ENCODE assay signal across 11 cellular contexts in genomic region chr6:36757206-36757605, GRCh38. TPM values are rescaled to one million over a fixed set of nuclear protein-coding genes. Genes with fewer than 3 reads are reported as not detected.
DNase-seq lines count a peak whose midpoint lies in the region; ATAC-seq and TF ChIP-seq lines count a peak whose summit lies in the region.
"Had no signal": no experiment of that assay in that cellular context is flagged by ENCODE, and none has a peak within 500 bp of the region (broad histone marks: within the 10 kb centered on the region; RNA-seq: fewer than 3 reads in every experiment).

No MANE protein-coding gene starts in this region.

- peak overlapping the region; percentile 73 to 99 (median 89) for H3K4me2 ChIP-seq in BLaER1 treated with 17β-estradiol and CSF1 and Interleukin-3, amounts not matched to agents 10 nM and 100 nM
- H3K4me2 ChIP-seq in SU-DHL-6 (ENCODE audit: low read depth, low read length, poor library complexity, severe bottlenecking), result peak overlapping the region; percentile 65

- peaks cover 47% of the 10 kb centered on the region for H3F3A ChIP-seq in SU-DHL-6 (ENCODE audit: insufficient read depth)

- H3K79me2 ChIP-seq in SU-DHL-6 (ENCODE audit: insufficient read depth, low read length), result no peaks in the 10 kb centered on the region

- H3K4me1 ChIP-seq in BLaER1 treated with 17β-estradiol and CSF1 and Interleukin-3, amounts not matched to agents 10 nM and 100 nM, result peaks cover 92 to 99% (median 98%) of the 10 kb centered on the region in 10 experiments

- peak overlapping the region; percentile 4 for H2AFZ ChIP-seq in SU-DHL-6 (ENCODE audit: low read depth, low read length, severe bottlenecking)

- H4K20me1 ChIP-seq in BLaER1 treated with 17β-estradiol and CSF1 and Interleukin-3, amounts not matched to agents 10 nM and 100 nM, result 0 out of 22 replicates have a peak, but pooled peaks cover 0 to 7% (median 0%) of the 10 kb centered on the region in 11 experiments
- no peaks in the 10 kb centered on the region for H4K20me1 ChIP-seq in SU-DHL-6 (ENCODE audit: low read depth, low read length)

- peak overlapping the region in 1 of 10 experiments; percentile 13; a peak in 1 of 20 replicates for H3K4me3 ChIP-seq in BLaER1 treated with 17β-estradiol and CSF1 and Interleukin-3, amounts not matched to agents 10 nM and 100 nM
- peak overlapping the region; percentile 51 for H3K4me3 ChIP-seq in SU-DHL-6 (ENCODE audit: insufficient read depth, low read length, poor library complexity, severe bottlenecking)

- peak; percentile 47 for TF ChIP-seq CTCF in SU-DHL-6 (IDR thresholded peaks at IDR 0.05; ENCODE audit: insufficient read depth, low read length, poor library complexity, severe bottlenecking)

- DNase-seq in dermis microvascular lymphatic vessel endothelial cell (ENCODE audit: low read depth in 2 of 2) (peak; percentile 68 to 92), activated gamma-delta T cell treated with Interleukin-2 at 50 U/mL for 16 hours (no peak), amniotic stem cell (lab: John Stamatoyannopoulos, UW) (no peak), HuH-7 (ENCODE audit: low spot score) (no peak)

- peak overlapping the region in 6 of 11 experiments; percentile 18 to 70 (median 24); a peak in 8 of 22 replicates for H3K9ac ChIP-seq in BLaER1 treated with 17β-estradiol and CSF1 and Interleukin-3, amounts not matched to agents 10 nM and 100 nM
- H3K9ac ChIP-seq in SU-DHL-6 (ENCODE audit: low read length), result peak overlapping the region; percentile 52

- ATAC-seq in GM21447 (IDR thresholded peaks at IDR 0.05; ENCODE audit: unreplicated experiment), result no peak
- ATAC-seq: Right ventricle myocardium inferior had no signal

- peak; percentile 40 for TF ChIP-seq POLR2A in GM15510 (IDR thresholded peaks at IDR 0.05; ENCODE audit: borderline replicate concordance, extremely low read depth, insufficient read length)

- H3K27ac ChIP-seq in BLaER1 treated with 17β-estradiol and CSF1 and Interleukin-3, amounts not matched to agents 10 nM and 100 nM, result peak overlapping the region in 8 of 11 experiments; percentile 39 to 89 (median 78); a peak in 11 of 22 replicates
- peak overlapping the region; percentile 76 for H3K27ac ChIP-seq in SU-DHL-6 (ENCODE audit: low read depth, low read length)
- H3K27ac ChIP-seq: C4-2B, neutrophil had no signal

- H3K9me2 ChIP-seq in SU-DHL-6 (replicated peaks; ENCODE audit: insufficient read depth, low read length), result no peaks in the 10 kb centered on the region

- no peaks in the 10 kb centered on the region for H3K27me3 ChIP-seq in BLaER1 treated with 17β-estradiol and CSF1 and Interleukin-3, amounts not matched to agents 10 nM and 100 nM
- H3K27me3 ChIP-seq in SU-DHL-6 (ENCODE audit: low read length), result no peaks in the 10 kb centered on the region
- H3K27me3 ChIP-seq: neutrophil had no signal

- no peaks in the 10 kb centered on the region for H3K36me3 ChIP-seq in BLaER1 treated with 17β-estradiol and CSF1 and Interleukin-3, amounts not matched to agents 10 nM and 100 nM
- no peaks in the 10 kb centered on the region for H3K36me3 ChIP-seq in SU-DHL-6 (ENCODE audit: low read length)
- H3K36me3 ChIP-seq: neutrophil had no signal

- no peaks in the 10 kb centered on the region for H3K9me3 ChIP-seq in BLaER1 treated with 17β-estradiol and CSF1 and Interleukin-3, amounts not matched to agents 10 nM and 100 nM (replicated peaks in 1 of 11)
- H3K9me3 ChIP-seq in SU-DHL-6 (ENCODE audit: insufficient read depth, low read length), result no peaks in the 10 kb centered on the region
- H3K9me3 ChIP-seq: neutrophil had no signal

RNA-seq across cellular contexts. Expression of gene RAB44, which starts 59.6 kb away (rescaled TPM):
- under 0.01 TPM in 2 replicates for total RNA-seq in dermis microvascular lymphatic vessel endothelial cell

Comparison
In these comparisons a context has a peak if more than half of its experiments do, and no peak if none do; other contexts are left out.
1. DNase-seq: peak in dermis microvascular lymphatic vessel endothelial cell (2 of 2); none in activated gamma-delta T cell treated with Interleukin-2 at 50 U/mL for 16 hours (single experiment), amniotic stem cell (single experiment) and HuH-7 (single experiment).